9 cellular contexts compared by ENCODE assay signal in the genomic region with DNA sequence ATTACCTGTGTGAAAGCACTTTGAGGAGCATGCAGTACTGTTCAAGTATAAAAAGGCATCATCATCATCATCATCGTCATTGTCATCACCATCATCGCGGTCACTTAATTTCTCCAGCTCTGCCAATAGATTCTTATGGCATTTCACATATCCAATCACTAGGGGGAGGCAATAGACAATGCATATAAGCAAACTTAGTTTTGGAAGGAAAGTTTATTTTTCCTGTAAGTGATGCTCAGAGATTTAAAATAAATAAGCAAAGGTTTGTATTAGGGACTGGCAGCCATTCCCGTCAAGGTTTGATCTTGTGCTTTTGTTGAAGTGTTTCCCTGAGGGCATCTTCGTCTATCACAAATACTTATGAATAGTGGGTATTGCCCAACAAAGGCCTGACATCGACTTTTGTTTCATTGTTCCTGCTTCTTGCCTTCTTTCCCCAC.
DNase-seq lines count a peak whose midpoint lies in the region; ATAC-seq and TF ChIP-seq lines count a peak whose summit lies in the region.
"Had no signal": no experiment of that assay in that cellular context is flagged by ENCODE, and none has a peak within 500 bp of the region (broad histone marks: within the 10 kb centered on the region; RNA-seq: fewer than 3 reads in every experiment).

No MANE protein-coding gene starts in this region.

- H3K9me3 Mint-ChIP-seq in Calu3 (ENCODE audit: low read depth, unreplicated experiment) = no peaks in the 10 kb centered on the region
- H3K9me3 Mint-ChIP-seq: memory B cell had no signal

- no peak overlapping the region for H3K27ac Mint-ChIP-seq in Calu3 (ENCODE audit: unreplicated experiment)
- H3K27ac Mint-ChIP-seq: memory B cell had no signal

- H3K4me1 Mint-ChIP-seq in Calu3 (ENCODE audit: low read depth, unreplicated experiment) = peaks cover 22% of the 10 kb centered on the region

- CTCF ChIA-PET in Calu3 (lab: Charles Lee) = interaction anchor here (0.7 to 1.0 kb wide), 3 partner anchors 517 to 767 kb away, joined by 3 to 6 read pairs (median 5); no protein-coding TSS in a partner anchor

- peaks cover 12% of the 10 kb centered on the region for H3K4me1 ChIP-seq in KMS-11 (ENCODE audit: low read depth, poor library complexity, severe bottlenecking)

- intact Hi-C loops in Calu3 (cut with micrococcal nuclease; ENCODE audit: unreplicated experiment) = loop anchor here (1.0 to 10.0 kb wide), 5 partner anchors 95 to 767 kb away; a partner anchor contains a TSS

- H3K9me3 ChIP-seq in SK-N-MC (ENCODE audit: low read depth, low read length) = no peaks in the 10 kb centered on the region

- BruUV-seq in Calu3 (replicated peaks; lab: Mats Ljungman, UMichigan) = no TSS peak

- H3K27me3 Mint-ChIP-seq in Calu3 (ENCODE audit: unreplicated experiment) = no peaks in the 10 kb centered on the region
- H3K27me3 Mint-ChIP-seq: memory B cell had no signal

- no peak overlapping the region for H3K4me3 ChIP-seq in KMS-11 (IDR thresholded peaks at IDR 0.05; ENCODE audit: insufficient read depth, low read depth, low read length)
- H3K4me3 ChIP-seq in SK-N-MC = no peak overlapping the region
- no peak overlapping the region for H3K4me3 ChIP-seq in skeletal muscle cell (ENCODE audit: low read depth, low read length)

- no peak overlapping the region for H3K27ac ChIP-seq in KMS-11
- H3K27ac ChIP-seq in SK-N-MC = peak overlapping the region; percentile 35; the same call in 1 of the 2 replicates

- DNase-seq in Calu3 (no peak), SK-N-MC (ENCODE audit: low read depth, low spot score) (no peak), foreskin melanocyte (peak; percentile 34), skeletal muscle cell (ENCODE audit: low read depth) (peak; percentile 16), occipital lobe (lab: John Stamatoyannopoulos, UW) (no peak)

- H3K9ac ChIP-seq in KMS-11 = no peak overlapping the region
- H3K9ac ChIP-seq in SK-N-MC (ENCODE audit: insufficient read length) = no peak overlapping the region

- no peaks in the 10 kb centered on the region for H3K36me3 Mint-ChIP-seq in Calu3 (ENCODE audit: insufficient read depth, unreplicated experiment)
- H3K36me3 Mint-ChIP-seq: memory B cell had no signal

- no peak overlapping the region for H3K4me2 ChIP-seq in KMS-11

- ATAC-seq in GM21390 (IDR thresholded peaks at IDR 0.05; ENCODE audit: unreplicated experiment) (no peak), GM19324 (IDR thresholded peaks at IDR 0.05; ENCODE audit: low FRiP score, unreplicated experiment) (no peak)

- no peaks in the 10 kb centered on the region for H3K27me3 ChIP-seq in KMS-11 (ENCODE audit: insufficient read depth, low read depth)

- no peaks in the 10 kb centered on the region for H3K79me2 ChIP-seq in KMS-11 (ENCODE audit: insufficient read depth, low read depth)

- H3K4me3 Mint-ChIP-seq in Calu3 (ENCODE audit: low read depth, unreplicated experiment) = no peak overlapping the region
- H3K4me3 Mint-ChIP-seq: memory B cell had no signal

- H2AFZ ChIP-seq in KMS-11 (ENCODE audit: low read depth) = no peak overlapping the region

- peak; percentile 54 for TF ChIP-seq CTCF in Calu3 (IDR thresholded peaks at IDR 0.05; ENCODE audit: unreplicated experiment)
- TF ChIP-seq CTCF in KMS-11 (conservative IDR thresholded peaks at IDR 0.05; ENCODE audit: low read depth, low read length) = peak; percentile 36

- H4K20me1 ChIP-seq in KMS-11 (ENCODE audit: insufficient read depth) = no peaks in the 10 kb centered on the region

- no peaks in the 10 kb centered on the region for H3K36me3 ChIP-seq in KMS-11 (ENCODE audit: insufficient read depth)
- H3K36me3 ChIP-seq in SK-N-MC (ENCODE audit: insufficient read depth, low read length) = peaks cover 18% of the 10 kb centered on the region

Comparison
In these comparisons a context has a peak if more than half of its experiments do, and no peak if none do; other contexts are left out.
1. DNase-seq: peak in foreskin melanocyte (single experiment) and skeletal muscle cell (single experiment); none in Calu3 (single experiment), SK-N-MC (single experiment) and occipital lobe (single experiment).